ENCODE assay signal across 12 cellular contexts in genomic region chr11:67282876-67283371, GRCh38. TPM values are rescaled to one million over a fixed set of nuclear protein-coding genes. Genes with fewer than 3 reads are reported as not detected.
DNase-seq lines count a peak whose midpoint lies in the region; ATAC-seq and TF ChIP-seq lines count a peak whose summit lies in the region.
"Had no signal": no experiment of that assay in that cellular context is flagged by ENCODE, and none has a peak within 500 bp of the region (broad histone marks: within the 10 kb centered on the region; RNA-seq: fewer than 3 reads in every experiment).

No MANE protein-coding gene starts in this region.

- H3K36me3 Mint-ChIP-seq in chondrocyte (ENCODE audit: low read depth): peaks cover 12% of the 10 kb centered on the region
- peaks cover 3 to 28% (median 12%) of the 10 kb centered on the region in 5 donors for H3K36me3 Mint-ChIP-seq in naive thymus-derived CD4-positive, alpha-beta T cell
- H3K36me3 Mint-ChIP-seq in progenitor cell of endocrine pancreas (ENCODE audit: insufficient read depth): peaks cover 6% of the 10 kb centered on the region

- no peak overlapping the region for H3K4ac ChIP-seq in IMR-90 (ENCODE audit: low read depth, low read length)

- H3K9ac ChIP-seq in BLaER1 treated with 17β-estradiol and CSF1 and Interleukin-3, amounts not matched to agents 10 nM and 100 nM: peak overlapping the region; percentile 78 to 100 (median 99)
- no peak overlapping the region for H3K9ac ChIP-seq in IMR-90 (ENCODE audit: low read depth, low read length)
- H3K9ac ChIP-seq: parathyroid adenoma had no signal

- WGBS in IMR-90 (ENCODE audit: extremely low coverage in 2 of 2, insufficient read length in 1 of 2), 2 experiments: no CpG with 5 or more reads among the region's 11 CpGs

- no peak overlapping the region for H3K56ac ChIP-seq in IMR-90 (ENCODE audit: extremely low read depth, insufficient read depth, low read length)

- no peak overlapping the region for H2BK120ac ChIP-seq in IMR-90 (ENCODE audit: low read depth, low read length)

- H3K27ac Mint-ChIP-seq in chondrocyte (ENCODE audit: unreplicated experiment) (no peak overlapping the region), progenitor cell of endocrine pancreas (no peak overlapping the region)
- H3K27ac Mint-ChIP-seq in naive thymus-derived CD4-positive, alpha-beta T cell: peak overlapping the region; percentile 48 to 100 (median 81)

- no peaks in the 10 kb centered on the region for H3K9me3 ChIP-seq in BLaER1 treated with 17β-estradiol and CSF1 and Interleukin-3, amounts not matched to agents 10 nM and 100 nM (replicated peaks in 1 of 11)
- no peaks in the 10 kb centered on the region for H3K9me3 ChIP-seq in IMR-90 (ENCODE audit: control insufficient read depth, insufficient read depth, low read length)
- H3K9me3 ChIP-seq in naive thymus-derived CD4-positive, alpha-beta T cell (ENCODE audit: control insufficient read depth in 2 of 3, low read length in 3 of 3): no peaks in the 10 kb centered on the region

- peak overlapping the region; percentile 85 to 100 (median 100) for H3K4me2 ChIP-seq in BLaER1 treated with 17β-estradiol and CSF1 and Interleukin-3, amounts not matched to agents 10 nM and 100 nM
- H3K4me2 ChIP-seq in IMR-90 (ENCODE audit: low read depth, low read length): no peak overlapping the region

- H2BK15ac ChIP-seq in IMR-90 (ENCODE audit: low read depth, low read length): no peak overlapping the region

- H3K18ac ChIP-seq in IMR-90 (ENCODE audit: low read depth, low read length): no peak overlapping the region

- no TSS peak for BruUV-seq in IMR-90 (replicated peaks; lab: Mats Ljungman, UMichigan)

- intact Hi-C loops in IMR-90 (cut with micrococcal nuclease): no loop called here
- intact Hi-C loops in naive thymus-derived CD4-positive, alpha-beta T cell (cut with micrococcal nuclease): no loop called here

- H3K79me1 ChIP-seq in IMR-90 (ENCODE audit: low read depth in 1 of 2, low read length in 2 of 2): peaks cover 12 to 40% of the 10 kb centered on the region in 2 experiments

- H4K91ac ChIP-seq in IMR-90 (ENCODE audit: insufficient read depth, low read depth, low read length): no peak overlapping the region

- peak overlapping the region; percentile 14 for H2AFZ ChIP-seq in IMR-90 (replicated peaks; ENCODE audit: low read length, poor library complexity)
- H2AFZ ChIP-seq: parathyroid adenoma had no signal

- no peak overlapping the region for H2AK5ac ChIP-seq in IMR-90 (ENCODE audit: low read depth, low read length)

- TF ChIP-seq POLR2A in IMR-90 (IDR thresholded peaks at IDR 0.05; ENCODE audit: low read depth, low read length): no peak

- H3K4me3 Mint-ChIP-seq in chondrocyte (ENCODE audit: unreplicated experiment) (no peak overlapping the region), progenitor cell of endocrine pancreas (ENCODE audit: low read depth) (no peak overlapping the region)
- H3K4me3 Mint-ChIP-seq in naive thymus-derived CD4-positive, alpha-beta T cell: no peak overlapping the region

- dilution Hi-C loops in IMR-90 (cut with HindIII; ENCODE audit: low sequenced_read_pairs, unreplicated experiment): no loop called here

- H4K5ac ChIP-seq in IMR-90 (ENCODE audit: low read depth, low read length): no peak overlapping the region

- no peak overlapping the region for H2BK20ac ChIP-seq in IMR-90 (ENCODE audit: low read depth, low read length)

- CTCF ChIA-PET in IMR-90 (lab: Yijun Ruan, JAX): no interaction called here
- CTCF ChIA-PET in naive thymus-derived CD4-positive, alpha-beta T cell (lab: Charles Lee): interaction anchor here (1.2 to 1.5 kb wide), 2 partner anchors 12 to 34 kb away, joined by 3 read pairs; no protein-coding TSS in a partner anchor

- TF ChIP-seq RAD21 in IMR-90 (IDR thresholded peaks at IDR 0.05; ENCODE audit: low read length): no peak

- no peak overlapping the region for H2AK9ac ChIP-seq in IMR-90 (replicated peaks; ENCODE audit: low read depth, low read length, poor library complexity)

- no peak overlapping the region for H3K23ac ChIP-seq in IMR-90 (ENCODE audit: low read depth, low read length)

- peaks cover 100% of the 10 kb centered on the region in 10 experiments for H3K4me1 ChIP-seq in BLaER1 treated with 17β-estradiol and CSF1 and Interleukin-3, amounts not matched to agents 10 nM and 100 nM
- H3K4me1 ChIP-seq in IMR-90 (ENCODE audit: control insufficient read depth, insufficient read depth, low read length): peaks cover 5% of the 10 kb centered on the region
- peaks cover 51 to 62% of the 10 kb centered on the region in 2 donors for H3K4me1 ChIP-seq in naive thymus-derived CD4-positive, alpha-beta T cell (ENCODE audit: control insufficient read depth in 2 of 2, insufficient read depth in 2 of 2, low read length in 2 of 2)

- TF ChIP-seq CTCF in IMR-90 (conservative IDR thresholded peaks at IDR 0.05; ENCODE audit: low read depth, low read length): no peak
- TF ChIP-seq CTCF in chondrocyte (IDR thresholded peaks at IDR 0.05): no peak
- no peak for TF ChIP-seq CTCF in progenitor cell of endocrine pancreas (IDR thresholded peaks at IDR 0.05; ENCODE audit: unreplicated experiment)

- no peak overlapping the region for H2BK5ac ChIP-seq in IMR-90 (ENCODE audit: low read depth, low read length, poor library complexity, severe bottlenecking)

- H3K14ac ChIP-seq in IMR-90 (replicated peaks; ENCODE audit: low read depth, low read length): no peak overlapping the region

- peaks cover 87 to 99% (median 98%) of the 10 kb centered on the region in 11 experiments for H3K36me3 ChIP-seq in BLaER1 treated with 17β-estradiol and CSF1 and Interleukin-3, amounts not matched to agents 10 nM and 100 nM
- H3K36me3 ChIP-seq in IMR-90 (ENCODE audit: control insufficient read depth, insufficient read depth, low read length): peaks cover 69% of the 10 kb centered on the region
- peaks cover 47 to 79% (median 58%) of the 10 kb centered on the region in 3 experiments for H3K36me3 ChIP-seq in naive thymus-derived CD4-positive, alpha-beta T cell (ENCODE audit: control insufficient read depth in 2 of 3, insufficient read depth in 3 of 3, low read length in 3 of 3)

- H4K20me1 ChIP-seq in BLaER1 treated with 17β-estradiol and CSF1 and Interleukin-3, amounts not matched to agents 10 nM and 100 nM: no peaks in the 10 kb centered on the region
- 0 out of 2 replicates have a peak, but pooled peaks cover 2% of the 10 kb centered on the region for H4K20me1 ChIP-seq in IMR-90 (ENCODE audit: insufficient read depth, low read length)

- no peaks in the 10 kb centered on the region for H3K9me3 Mint-ChIP-seq in chondrocyte (ENCODE audit: low read depth)
- peaks cover 0 to 3% (median 0%) of the 10 kb centered on the region in 11 donors for H3K9me3 Mint-ChIP-seq in naive thymus-derived CD4-positive, alpha-beta T cell
- H3K9me3 Mint-ChIP-seq in progenitor cell of endocrine pancreas (ENCODE audit: low read depth): no peaks in the 10 kb centered on the region

- H3K27me3 Mint-ChIP-seq in chondrocyte (ENCODE audit: low read depth) (no peaks in the 10 kb centered on the region), progenitor cell of endocrine pancreas (no peaks in the 10 kb centered on the region)
- H3K27me3 Mint-ChIP-seq in naive thymus-derived CD4-positive, alpha-beta T cell: no peaks in the 10 kb centered on the region

- H3K4me1 Mint-ChIP-seq in chondrocyte (ENCODE audit: low read depth) (peaks cover 10% of the 10 kb centered on the region), progenitor cell of endocrine pancreas (ENCODE audit: low read depth) (peaks cover 7% of the 10 kb centered on the region)
- H3K4me1 Mint-ChIP-seq in naive thymus-derived CD4-positive, alpha-beta T cell: peaks cover 26 to 71% (median 46%) of the 10 kb centered on the region in 7 donors

- in situ Hi-C loops in IMR-90 (cut with MboI; ENCODE audit: low sequenced_read_pairs): no loop called here

- peaks cover 8% of the 10 kb centered on the region for H3K9me1 ChIP-seq in IMR-90 (ENCODE audit: insufficient read depth, low read length)

- H4K8ac ChIP-seq in IMR-90 (ENCODE audit: low read depth in 2 of 2, low read length in 2 of 2): no peak overlapping the region

- peak overlapping the region; percentile 97 to 100 (median 99) for H3K27ac ChIP-seq in BLaER1 treated with 17β-estradiol and CSF1 and Interleukin-3, amounts not matched to agents 10 nM and 100 nM
- H3K27ac ChIP-seq in IMR-90 (ENCODE audit: insufficient read depth, low read length): no peak overlapping the region
- H3K27ac ChIP-seq in naive thymus-derived CD4-positive, alpha-beta T cell (ENCODE audit: low read depth, low read length): peak overlapping the region; percentile 93
- H3K27ac ChIP-seq: parathyroid adenoma had no signal

- H3K4me3 ChIP-seq in BLaER1 treated with 17β-estradiol and CSF1 and Interleukin-3, amounts not matched to agents 10 nM and 100 nM: peak overlapping the region in 8 of 10 experiments; percentile 15 to 86 (median 48); a peak in 11 of 20 replicates
- no peak overlapping the region for H3K4me3 ChIP-seq in IMR-90 (ENCODE audit: insufficient read depth, low read depth, low read length)
- no peak overlapping the region for H3K4me3 ChIP-seq in naive thymus-derived CD4-positive, alpha-beta T cell (ENCODE audit: low read length)

- ATAC-seq in IMR-90 (ENCODE audit: low read depth) (no peak), GM18517 (IDR thresholded peaks at IDR 0.05; ENCODE audit: unreplicated experiment) (no peak), HG03045 (IDR thresholded peaks at IDR 0.05; ENCODE audit: unreplicated experiment) (no peak)
- ATAC-seq in naive thymus-derived CD4-positive, alpha-beta T cell: no peak

- POLR2A ChIA-PET in IMR-90 (lab: Charles Lee; ENCODE audit: unreplicated experiment): interaction anchor here (0.6 kb wide), 1 partner anchor 128 kb away, joined by 3 read pairs; no protein-coding TSS in a partner anchor
- POLR2A ChIA-PET in naive thymus-derived CD4-positive, alpha-beta T cell (lab: Charles Lee): interaction anchor here (0.7 to 21.3 kb wide), 8 partner anchors 8 to 156 kb away, joined by 3 to 729 read pairs (median 4); partner anchors contain the start of gene GRK2

- DNase-seq in IMR-90: no peak
- peak; percentile 77 for DNase-seq in chondrocyte (ENCODE audit: low spot score)
- no peak for DNase-seq in naive thymus-derived CD4-positive, alpha-beta T cell
- no peak for DNase-seq in activated effector memory CD4-positive, alpha-beta T cell treated with anti-CD3 and anti-CD28 coated beads, Interleukin-2, amount 50 U/mL, for 16 hours
- DNase-seq in progenitor cell of endocrine pancreas (ENCODE audit: low spot score, unreplicated experiment): no peak
- DNase-seq: activated CD8-positive, alpha-beta memory T cell treated with anti-CD3 and anti-CD28 coated beads, Interleukin-2, amount 50 U/mL, for 4 hours; NCI-H2171 treated with DMSO at 0.1 percent for 48 hours; stimulated activated CD8-positive, alpha-beta memory T cell treated with anti-CD3 and anti-CD28 coated beads, Interleukin-4, amount 100 ng/mL, for 48 hours had no signal

- H3K27me3 ChIP-seq in BLaER1 treated with 17β-estradiol and CSF1 and Interleukin-3, amounts not matched to agents 10 nM and 100 nM: no peaks in the 10 kb centered on the region
- no peaks in the 10 kb centered on the region for H3K27me3 ChIP-seq in IMR-90 (ENCODE audit: control insufficient read depth, insufficient read depth, low read length)
- H3K27me3 ChIP-seq in naive thymus-derived CD4-positive, alpha-beta T cell (ENCODE audit: control insufficient read depth in 2 of 2, insufficient read depth in 2 of 2, low read length in 2 of 2): no peaks in the 10 kb centered on the region

RNA-seq across cellular contexts. Expression of gene ANKRD13D, which starts 6.2 kb away (rescaled TPM):
- total RNA-seq in IMR-90 (2012; rRNA removed) (7.3 and 8.1 TPM in 2 replicates), chondrocyte (40.0 to 51.8 TPM (median 47.8 TPM) in 3 replicates), progenitor cell of endocrine pancreas (74.9 and 76.0 TPM in 2 replicates)
- 38.4 and 44.0 TPM in 2 replicates for polyA plus RNA-seq in IMR-90 (2012; rRNA removed)
- polyA plus RNA-seq in IMR-90 (2012; cell fraction: cytosol; rRNA removed): 31.2 and 35.3 TPM in 2 replicates
- 129 and 331 TPM in 2 replicates for polyA plus RNA-seq in IMR-90 (2012; cell fraction: nucleus; rRNA removed; ENCODE audit: low replicate concordance)
- total RNA-seq in naive thymus-derived CD4-positive, alpha-beta T cell: 100 to 1,000 TPM; 161 to 286 (median 191) TPM
- 10 to 100 TPM in 1 of 2 donors, 1 to 10 TPM in 1; 6.3 to 19.5 TPM for polyA plus RNA-seq in naive thymus-derived CD4-positive, alpha-beta T cell

RNA-seq across cellular contexts. Expression of gene GRK2, which starts 16.7 kb away (rescaled TPM):
- total RNA-seq in IMR-90 (2012; rRNA removed) (23.9 and 26.7 TPM in 2 replicates), chondrocyte (34.0 to 38.3 TPM (median 36.1 TPM) in 3 replicates), progenitor cell of endocrine pancreas (52.9 and 53.0 TPM in 2 replicates)
- 41.8 and 45.8 TPM in 2 replicates for polyA plus RNA-seq in IMR-90 (2012; rRNA removed)
- 23.5 and 42.3 TPM in 2 replicates for polyA plus RNA-seq in IMR-90 (2012; cell fraction: cytosol; rRNA removed)
- polyA plus RNA-seq in IMR-90 (2012; cell fraction: nucleus; rRNA removed; ENCODE audit: low replicate concordance): 130 and 275 TPM in 2 replicates
- total RNA-seq in naive thymus-derived CD4-positive, alpha-beta T cell: 100 to 1,000 TPM; 305 to 399 (median 322) TPM
- polyA plus RNA-seq in naive thymus-derived CD4-positive, alpha-beta T cell: 10 to 100 TPM; 18.5 to 38.0 TPM

RNA-seq across cellular contexts. Expression of gene SSH3, which starts 20.4 kb away (rescaled TPM):
- 7.3 and 7.8 TPM in 2 replicates for total RNA-seq in IMR-90 (2012; rRNA removed)
- 26.7 and 29.2 TPM in 2 replicates for polyA plus RNA-seq in IMR-90 (2012; rRNA removed)
- 14.4 and 25.5 TPM in 2 replicates for polyA plus RNA-seq in IMR-90 (2012; cell fraction: cytosol; rRNA removed)
- polyA plus RNA-seq in IMR-90 (2012; cell fraction: nucleus; rRNA removed; ENCODE audit: low replicate concordance): 83.1 and 197 TPM in 2 replicates
- total RNA-seq in chondrocyte: 19.8 to 30.0 TPM (median 28.4 TPM) in 3 replicates
- 10 to 100 TPM in 4 of 5 experiments, 1 to 10 TPM in 1; 8.8 to 23.8 (median 15.0) TPM for total RNA-seq in naive thymus-derived CD4-positive, alpha-beta T cell
- 1 to 10 TPM; 1.1 to 4.9 TPM for polyA plus RNA-seq in naive thymus-derived CD4-positive, alpha-beta T cell
- 48.9 and 56.9 TPM in 2 replicates for total RNA-seq in progenitor cell of endocrine pancreas

Comparison
In these comparisons a context has a peak if more than half of its experiments do, and no peak if none do; other contexts are left out.
1. H3K4me3 ChIP-seq: peak in BLaER1 treated with 17β-estradiol and CSF1 and Interleukin-3, amounts not matched to agents 10 nM and 100 nM (8 of 10); none in IMR-90 (single experiment) and naive thymus-derived CD4-positive, alpha-beta T cell (single experiment).
2. H3K27ac Mint-ChIP-seq: peak in naive thymus-derived CD4-positive, alpha-beta T cell (9 of 9); none in chondrocyte (single experiment) and progenitor cell of endocrine pancreas (single experiment).